7 cellular contexts compared by ENCODE assay signal in genomic region chr7:159335181-159335926, GRCh38.
DNase-seq lines count a peak whose midpoint lies in the region; ATAC-seq and TF ChIP-seq lines count a peak whose summit lies in the region.
"Not testable (repeated sequence)": the region's sequence is repeated elsewhere in the genome, so short reads cannot be mapped to it uniquely, and the experiment has no call there.

No MANE protein-coding gene starts in this region.

- not testable (repeated sequence) for H3K4me1 Mint-ChIP-seq in H9; activated CD8-positive, alpha-beta T cell treated with anti-CD3 and anti-CD28 coated beads for 36 hours (ENCODE audit: low read depth); central memory CD8-positive, alpha-beta T cell; glutamatergic neuron (ENCODE audit: low read depth, unreplicated experiment); neural progenitor cell

- not testable (repeated sequence) for H3K27ac ChIP-seq in H9 (ENCODE audit: insufficient read length, low read depth, low read length); PC-3 (ENCODE audit: low read length); neural progenitor cell

- ATAC-seq in PC-3, result peak; percentile 45
- peak; percentile 34 for ATAC-seq in activated CD8-positive, alpha-beta T cell treated with anti-CD3 and anti-CD28 coated beads for 36 hours
- ATAC-seq in central memory CD8-positive, alpha-beta T cell (replicated peaks; ENCODE audit: extremely low read depth, poor library complexity, severe bottlenecking), result peak; percentile 24
- peak; percentile 31 for ATAC-seq in left colon

- H2BK20ac ChIP-seq in H9 (ENCODE audit: low read depth, low read length, poor library complexity, severe bottlenecking), result not testable (repeated sequence)

- not testable (repeated sequence) for H3K27me3 Mint-ChIP-seq in H9 (ENCODE audit: low read depth); activated CD8-positive, alpha-beta T cell treated with anti-CD3 and anti-CD28 coated beads for 36 hours; central memory CD8-positive, alpha-beta T cell; glutamatergic neuron (ENCODE audit: unreplicated experiment); neural progenitor cell (ENCODE audit: insufficient read depth, low read depth)

- H2BK12ac ChIP-seq in H9 (ENCODE audit: insufficient read length, low read depth, low read length), result not testable (repeated sequence)

- not testable (repeated sequence) for H3K4ac ChIP-seq in H9 (ENCODE audit: low read depth, low read length)

- not testable (repeated sequence) for H3K9me3 ChIP-seq in H9 (ENCODE audit: control insufficient read depth, low read depth, low read length); PC-3 (ENCODE audit: low read length); neural progenitor cell (ENCODE audit: low read depth)

- not testable (repeated sequence) for H3K79me1 ChIP-seq in H9 (ENCODE audit: insufficient read depth, low read depth, low read length, poor library complexity, severe bottlenecking)

- CTCF ChIA-PET in PC-3 (lab: Charles Lee); activated CD8-positive, alpha-beta T cell treated with anti-CD3 and anti-CD28 coated beads for 36 hours (lab: Charles Lee): not testable (repeated sequence)

- H3K27ac Mint-ChIP-seq in H9, result peak overlapping the region in 1 of 3 experiments; percentile 92; a peak in 1 of 7 replicates
- H3K27ac Mint-ChIP-seq in activated CD8-positive, alpha-beta T cell treated with anti-CD3 and anti-CD28 coated beads for 36 hours; central memory CD8-positive, alpha-beta T cell (ENCODE audit: low read depth); glutamatergic neuron (ENCODE audit: unreplicated experiment); neural progenitor cell: not testable (repeated sequence)

- intact Hi-C loops in PC-3 (cut with micrococcal nuclease); activated CD8-positive, alpha-beta T cell treated with anti-CD3 and anti-CD28 coated beads for 36 hours (cut with micrococcal nuclease); left colon (cut with DNase I, micrococcal nuclease): not testable (repeated sequence)

- H3K4me1 ChIP-seq in H9 (ENCODE audit: insufficient read depth, low read length); PC-3 (ENCODE audit: insufficient read depth, low read length); neural progenitor cell: not testable (repeated sequence)

- not testable (repeated sequence) for H3K36me3 ChIP-seq in PC-3 (ENCODE audit: low read depth, low read length); neural progenitor cell

- not testable (repeated sequence) for H3K14ac ChIP-seq in H9 (ENCODE audit: insufficient read depth, low read length)

- not testable (repeated sequence) for BruUV-seq in PC-3 (replicated peaks; lab: Mats Ljungman, UMichigan)

- H3K4me3 ChIP-seq in PC-3 (ENCODE audit: low read length); neural progenitor cell: not testable (repeated sequence)

- H3K79me2 ChIP-seq in H9 (ENCODE audit: insufficient read depth, low read length); PC-3 (ENCODE audit: low read length); neural progenitor cell (ENCODE audit: low read depth): not testable (repeated sequence)

- peaks cover 0 to 10% (median 5%) of the 10 kb centered on the region in 3 experiments; a peak in 5 of 7 replicates for H3K36me3 Mint-ChIP-seq in H9 (ENCODE audit: insufficient read depth in 1 of 3, low read depth in 3 of 3)
- H3K36me3 Mint-ChIP-seq in activated CD8-positive, alpha-beta T cell treated with anti-CD3 and anti-CD28 coated beads for 36 hours (ENCODE audit: low read depth); central memory CD8-positive, alpha-beta T cell (ENCODE audit: insufficient read depth); glutamatergic neuron (ENCODE audit: unreplicated experiment); neural progenitor cell: not testable (repeated sequence)

- H4K20me1 ChIP-seq in H9 (ENCODE audit: control insufficient read depth, insufficient read depth, insufficient read length); PC-3 (ENCODE audit: low read length); neural progenitor cell (ENCODE audit: low read depth): not testable (repeated sequence)

- not testable (repeated sequence) for H2BK5ac ChIP-seq in H9 (ENCODE audit: insufficient read length, low read length)

- H2AK5ac ChIP-seq in H9 (ENCODE audit: insufficient read length, low read length), result not testable (repeated sequence)

- peaks cover 20 to 36% of the 10 kb centered on the region in 2 experiments for H3K9me3 Mint-ChIP-seq in H9
- not testable (repeated sequence) for H3K9me3 Mint-ChIP-seq in activated CD8-positive, alpha-beta T cell treated with anti-CD3 and anti-CD28 coated beads for 36 hours; central memory CD8-positive, alpha-beta T cell; glutamatergic neuron (ENCODE audit: unreplicated experiment); neural progenitor cell

- H3K56ac ChIP-seq in H9 (ENCODE audit: insufficient read length, low read depth, low read length), result not testable (repeated sequence)

- not testable (repeated sequence) for H3T11ph ChIP-seq in H9 (ENCODE audit: low read length)

- DNase-seq in H9 (peak; percentile 53), PC-3 (peak; percentile 2), glutamatergic neuron (peak; percentile 17), left colon (peak in 1 of 2 donors; percentile 5), neural progenitor cell (ENCODE audit: low spot score) (peak; percentile 2)
- DNase-seq in activated CD8-positive, alpha-beta T cell treated with anti-CD3 and anti-CD28 coated beads for 36 hours; central memory CD8-positive, alpha-beta T cell (ENCODE audit: low spot score in 2 of 2): not testable (repeated sequence)

- H4K91ac ChIP-seq in H9 (ENCODE audit: insufficient read length, low read depth, low read length), result not testable (repeated sequence)

- peak overlapping the region in 1 of 2 experiments; percentile 35; a peak in 1 of 5 replicates for H3K4me3 Mint-ChIP-seq in H9
- H3K4me3 Mint-ChIP-seq in activated CD8-positive, alpha-beta T cell treated with anti-CD3 and anti-CD28 coated beads for 36 hours; central memory CD8-positive, alpha-beta T cell; glutamatergic neuron (ENCODE audit: unreplicated experiment); neural progenitor cell: not testable (repeated sequence)

- H3K4me2 ChIP-seq in H9 (ENCODE audit: insufficient read depth, insufficient read length, low read length); PC-3 (ENCODE audit: low read length); neural progenitor cell: not testable (repeated sequence)

- WGBS in H9 (ENCODE audit: extremely low coverage, insufficient read length, low lambda C conversion rate), result no CpG with 5 or more reads among the region's 39 CpGs

- not testable (repeated sequence) for H4K8ac ChIP-seq in H9 (replicated peaks; ENCODE audit: insufficient read length, low read depth, low read length)

- not testable (repeated sequence) for H4K5ac ChIP-seq in H9 (ENCODE audit: insufficient read length, low read depth, low read length)

- TF ChIP-seq CTCF in H9 (conservative IDR thresholded peaks at IDR 0.05); PC-3 (conservative IDR thresholded peaks at IDR 0.05; ENCODE audit: low read depth, low read length); activated CD8-positive, alpha-beta T cell treated with anti-CD3 and anti-CD28 coated beads for 36 hours (IDR thresholded peaks at IDR 0.05); glutamatergic neuron (IDR thresholded peaks at IDR 0.05; ENCODE audit: partially characterized antibody, unreplicated experiment); neural progenitor cell (IDR thresholded peaks at IDR 0.05): not testable (repeated sequence)

- not testable (repeated sequence) for H3K23me2 ChIP-seq in H9 (ENCODE audit: insufficient read length, low read depth, low read length, poor library complexity, severe bottlenecking)

- H2BK15ac ChIP-seq in H9 (ENCODE audit: low read depth, low read length), result not testable (repeated sequence)

- H2BK120ac ChIP-seq in H9 (ENCODE audit: low read depth, low read length, poor library complexity, severe bottlenecking), result not testable (repeated sequence)

- not testable (repeated sequence) for H3K9me2 ChIP-seq in PC-3 (replicated peaks; ENCODE audit: low read length)

- not testable (repeated sequence) for H3K23ac ChIP-seq in H9 (ENCODE audit: insufficient read length, low read depth, low read length)

- H3K27me3 ChIP-seq in H9 (ENCODE audit: insufficient read depth, low read length); PC-3 (ENCODE audit: low read length); neural progenitor cell: not testable (repeated sequence)

- H2AFZ ChIP-seq in H9 (ENCODE audit: low read length); PC-3 (ENCODE audit: low read length); neural progenitor cell (replicated peaks): not testable (repeated sequence)

- POLR2A ChIA-PET in PC-3 (lab: Charles Lee; ENCODE audit: unreplicated experiment); activated CD8-positive, alpha-beta T cell treated with anti-CD3 and anti-CD28 coated beads for 36 hours (lab: Charles Lee): not testable (repeated sequence)

- H3F3A ChIP-seq in PC-3 (ENCODE audit: low read length, unreplicated experiment); neural progenitor cell (ENCODE audit: low read depth): not testable (repeated sequence)

- H3K9ac ChIP-seq in H9 (ENCODE audit: extremely low read depth, insufficient read length, low read length); PC-3 (ENCODE audit: low read length); neural progenitor cell: not testable (repeated sequence)

- not testable (repeated sequence) for H3K18ac ChIP-seq in H9 (ENCODE audit: insufficient read length, low read depth, low read length)
